37 cellular contexts compared by ENCODE assay signal in genomic region chr1:86567341-86567740, GRCh38. TPM values are rescaled to one million over a fixed set of nuclear protein-coding genes. Genes with fewer than 3 reads are reported as not detected.
"Had no signal": no experiment of that assay in that cellular context is flagged by ENCODE, and none has a peak within 500 bp of the region (broad histone marks: within the 10 kb centered on the region; RNA-seq: fewer than 3 reads in every experiment).

No MANE protein-coding gene starts in this region.

- H2AFZ ChIP-seq: PC-9 had no signal

- H3K4me3 ChIP-seq: PC-9 had no signal

- DNase-seq: activated B cell treated with CpG ODN at 0.5 μM for 24 hours; activated CD4-positive, alpha-beta memory T cell treated with anti-CD3 and anti-CD28 coated beads, Interleukin-2, amount 10 ng/mL, durations not matched to agents 7 days and 5 days; activated CD4-positive, alpha-beta T cell treated with anti-CD3 and anti-CD28 coated beads for 1 hour; activated CD4-positive, alpha-beta T cell treated with anti-CD3 and anti-CD28 coated beads for 48 hours; activated CD8-positive, alpha-beta memory T cell treated with anti-CD3 and anti-CD28 coated beads for 24 hours; activated CD8-positive, alpha-beta memory T cell treated with anti-CD3 and anti-CD28 coated beads, Interleukin-2, amount 10 ng/mL, durations not matched to agents 7 days and 5 days; activated CD8-positive, alpha-beta memory T cell treated with anti-CD3 and anti-CD28 coated beads, Interleukin-2, amount 50 U/mL, for 48 hours; activated effector memory CD4-positive, alpha-beta T cell treated with anti-CD3 and anti-CD28 coated beads, Interleukin-2, amount 50 U/mL, for 16 hours; activated naive CD4-positive, alpha-beta T cell; activated naive CD4-positive, alpha-beta T cell treated with anti-CD3 and anti-CD28 coated beads, Interleukin-2, amount 50 U/mL, for 16 hours; activated naive CD8-positive, alpha-beta T cell treated with anti-CD3 and anti-CD28 coated beads for 36 hours; activated T-cell treated with anti-CD3 and anti-CD28 coated beads, Interleukin-2, amount 50 U/mL, for 48 hours; amniotic stem cell; aorta; KG1; MM.1S; MV-4-11; NCI-H1092; NCI-H146; NCI-H187; NCI-H2029 treated with DMSO at 0.1 percent for 48 hours; NCI-H2171 treated with DMSO at 0.1 percent for 48 hours; NCI-H226; NCI-H446 treated with DMSO at 0.1 percent for 48 hours; NCI-H69; NK-92 treated with Interleukin-12 subunit alpha and Interleukin-12 subunit beta, amount 100 ng/mL, for 24 hours; PC-9; Right ventricle myocardium superior; SW 1271; T-helper 1 cell; T-helper 2 cell; T-helper 9 cell had no signal

- H3K4me2 ChIP-seq: PC-9 had no signal

- FAIRE-seq: RCC 7860 had no signal

- H3K27ac ChIP-seq: PC-9, RWPE1, VCaP had no signal

- ATAC-seq: activated CD8-positive, alpha-beta memory T cell treated with anti-CD3 and anti-CD28 coated beads, Interleukin-2, amount 10 ng/mL, durations not matched to agents 7 days and 5 days; activated T-helper 17 cell treated with anti-CD3 and anti-CD28 coated beads, Interleukin-2, amount 50 U/mL, for 72 hours had no signal

RNA-seq across cellular contexts. Expression of gene CLCA4, which starts 20.5 kb away (rescaled TPM):
- total RNA-seq: activated B cell treated with CpG ODN at 0.5 μM for 24 hours; activated CD4-positive, alpha-beta memory T cell treated with anti-CD3 and anti-CD28 coated beads, Interleukin-2, amount 10 ng/mL, durations not matched to agents 7 days and 5 days; activated CD8-positive, alpha-beta memory T cell treated with anti-CD3 and anti-CD28 coated beads, Interleukin-2, amount 10 ng/mL, durations not matched to agents 7 days and 5 days; activated naive CD8-positive, alpha-beta T cell treated with anti-CD3 and anti-CD28 coated beads for 36 hours; activated T-helper 17 cell treated with anti-CD3 and anti-CD28 coated beads, Interleukin-2, amount 50 U/mL, for 72 hours; LHCN-M2; PC-9; Right ventricle myocardium superior had no signal
